12 cellular contexts compared by ENCODE assay signal in the genomic region with DNA sequence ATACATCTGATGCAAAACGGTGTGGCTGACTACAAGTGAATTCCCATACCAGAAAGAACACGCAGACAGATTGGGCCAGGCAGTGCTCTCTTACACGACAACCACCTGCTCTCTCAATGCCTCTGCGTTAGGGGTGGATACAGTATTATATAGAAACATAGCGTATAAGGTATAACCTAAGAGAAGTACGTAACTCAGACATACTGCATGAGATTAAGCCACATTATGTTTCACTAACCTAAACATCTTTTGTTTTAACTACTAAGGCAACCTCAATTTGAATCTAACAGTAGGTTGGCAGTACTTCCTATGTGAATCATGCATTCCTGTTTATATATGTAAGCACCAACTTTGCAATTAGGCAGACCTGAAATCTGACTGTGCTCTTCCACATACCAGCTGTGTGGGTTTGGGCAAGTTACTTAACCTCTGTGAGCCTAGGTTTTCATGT. TPM values are rescaled to one million over a fixed set of nuclear protein-coding genes. Genes with fewer than 3 reads are reported as not detected.
A peak's percentile ranks its signal among the peaks of the same experiment; 100 is the strongest.
DNase-seq lines count a peak whose midpoint lies in the region; ATAC-seq and TF ChIP-seq lines count a peak whose summit lies in the region.
"Had no signal": no experiment of that assay in that cellular context is flagged by ENCODE, and none has a peak within 500 bp of the region (broad histone marks: within the 10 kb centered on the region; RNA-seq: fewer than 3 reads in every experiment).

No MANE protein-coding gene starts in this region.

- TF ChIP-seq POLR2A in GM18505 (IDR thresholded peaks at IDR 0.05; ENCODE audit: borderline replicate concordance, extremely low read depth, insufficient read depth, insufficient read length): no peak

- no peak for TF ChIP-seq CTCF in Loucy (conservative IDR thresholded peaks at IDR 0.05; ENCODE audit: low read length)

- peak overlapping the region; percentile 48 for H3K4me3 ChIP-seq in Loucy (ENCODE audit: low read length, poor library complexity, severe bottlenecking)
- H3K4me3 ChIP-seq: heart right ventricle, right atrium auricular region, uterus had no signal

- no peaks in the 10 kb centered on the region for H3K36me3 ChIP-seq in Loucy (ENCODE audit: insufficient read depth, low read length)
- H3K36me3 ChIP-seq: heart right ventricle, right atrium auricular region, uterus had no signal

- POLR2A ChIA-PET in activated naive CD8-positive, alpha-beta T cell treated with anti-CD3 and anti-CD28 coated beads, Interleukin-2, amount 10 ng/mL, durations not matched to agents 7 days and 5 days (lab: Charles Lee): interaction anchor here (1.3 to 1.4 kb wide), 2 partner anchors 41 to 58 kb away, joined by 4 read pairs; a partner anchor contains a TSS
- POLR2A ChIA-PET in naive thymus-derived CD8-positive, alpha-beta T cell (lab: Charles Lee): interaction anchor here (0.7 to 1.4 kb wide), 2 partner anchors 19 to 41 kb away, joined by 3 read pairs; no protein-coding TSS in a partner anchor

- no peak for DNase-seq in activated naive CD8-positive, alpha-beta T cell treated with anti-CD3 and anti-CD28 coated beads, Interleukin-2, amount 10 ng/mL, durations not matched to agents 7 days and 5 days
- peak in 4 of 10 donors; percentile 30 to 68 (median 63) for DNase-seq in naive thymus-derived CD8-positive, alpha-beta T cell
- DNase-seq in NCI-H1417 treated with DMSO at 0.1 percent for 48 hours (lab: John Stamatoyannopoulos, UW): no peak
- DNase-seq: heart right ventricle, KBM-7, uterus had no signal

- H3K4me1 ChIP-seq in Loucy (ENCODE audit: insufficient read depth, low read length, poor library complexity, severe bottlenecking): peaks cover 47% of the 10 kb centered on the region
- H3K4me1 ChIP-seq: right atrium auricular region, uterus had no signal

- ATAC-seq in GM18861 (IDR thresholded peaks at IDR 0.05; ENCODE audit: unreplicated experiment): peak; percentile 42
- ATAC-seq in activated naive CD8-positive, alpha-beta T cell treated with anti-CD3 and anti-CD28 coated beads, Interleukin-2, amount 10 ng/mL, durations not matched to agents 7 days and 5 days (ENCODE audit: low read depth): peak; percentile 87
- ATAC-seq in naive thymus-derived CD8-positive, alpha-beta T cell: peak; percentile 91 to 93
- no peak for ATAC-seq in HG03095 (IDR thresholded peaks at IDR 0.05; ENCODE audit: unreplicated experiment)
- no peak for ATAC-seq in GM18505 (IDR thresholded peaks at IDR 0.05; ENCODE audit: unreplicated experiment)
- no peak for ATAC-seq in HG02981 (IDR thresholded peaks at IDR 0.05; ENCODE audit: unreplicated experiment)
- ATAC-seq: heart right ventricle had no signal

- peaks cover 29% of the 10 kb centered on the region for H3K4me1 Mint-ChIP-seq in activated naive CD8-positive, alpha-beta T cell treated with anti-CD3 and anti-CD28 coated beads, Interleukin-2, amount 10 ng/mL, durations not matched to agents 7 days and 5 days
- peaks cover 11 to 73% (median 57%) of the 10 kb centered on the region in 4 donors for H3K4me1 Mint-ChIP-seq in naive thymus-derived CD8-positive, alpha-beta T cell

- no peaks in the 10 kb centered on the region for H3K27me3 Mint-ChIP-seq in activated naive CD8-positive, alpha-beta T cell treated with anti-CD3 and anti-CD28 coated beads, Interleukin-2, amount 10 ng/mL, durations not matched to agents 7 days and 5 days
- H3K27me3 Mint-ChIP-seq in naive thymus-derived CD8-positive, alpha-beta T cell: peaks cover 0 to 7% (median 0%) of the 10 kb centered on the region in 5 donors

- H3K79me2 ChIP-seq in Loucy (ENCODE audit: insufficient read depth, low read length): no peaks in the 10 kb centered on the region

- peaks cover 8% of the 10 kb centered on the region; the same call in 1 of the 2 replicates for H3F3A ChIP-seq in Loucy (ENCODE audit: low read depth)

- H3K9me3 ChIP-seq in Loucy (ENCODE audit: insufficient read depth, low read depth, low read length): no peaks in the 10 kb centered on the region
- H3K9me3 ChIP-seq: heart right ventricle, right atrium auricular region, uterus had no signal

- peaks cover 37% of the 10 kb centered on the region for H3K36me3 Mint-ChIP-seq in activated naive CD8-positive, alpha-beta T cell treated with anti-CD3 and anti-CD28 coated beads, Interleukin-2, amount 10 ng/mL, durations not matched to agents 7 days and 5 days
- no peaks in the 10 kb centered on the region for H3K36me3 Mint-ChIP-seq in naive thymus-derived CD8-positive, alpha-beta T cell

- no peaks in the 10 kb centered on the region for H4K20me1 ChIP-seq in Loucy (ENCODE audit: insufficient read depth, low read length, poor library complexity, severe bottlenecking)

- no peaks in the 10 kb centered on the region for H3K9me2 ChIP-seq in Loucy (replicated peaks; ENCODE audit: low read depth, low read length)

- no peaks in the 10 kb centered on the region for H3K27me3 ChIP-seq in Loucy (ENCODE audit: insufficient read depth, low read length, poor library complexity, severe bottlenecking)
- H3K27me3 ChIP-seq: right atrium auricular region, uterus had no signal

- H3K4me3 Mint-ChIP-seq in activated naive CD8-positive, alpha-beta T cell treated with anti-CD3 and anti-CD28 coated beads, Interleukin-2, amount 10 ng/mL, durations not matched to agents 7 days and 5 days: peak overlapping the region; percentile 47
- H3K4me3 Mint-ChIP-seq in naive thymus-derived CD8-positive, alpha-beta T cell: peak overlapping the region in 8 of 10 donors; percentile 17 to 73 (median 66)

- peak overlapping the region; percentile 87 for H3K27ac Mint-ChIP-seq in activated naive CD8-positive, alpha-beta T cell treated with anti-CD3 and anti-CD28 coated beads, Interleukin-2, amount 10 ng/mL, durations not matched to agents 7 days and 5 days
- H3K27ac Mint-ChIP-seq in naive thymus-derived CD8-positive, alpha-beta T cell: peak overlapping the region in 8 of 10 donors; percentile 88 to 99 (median 96)

- peak overlapping the region; percentile 76 for H3K4me2 ChIP-seq in Loucy (ENCODE audit: low read depth, low read length, poor library complexity, severe bottlenecking)

- H3K9ac ChIP-seq in Loucy (ENCODE audit: low read depth, low read length, poor library complexity, severe bottlenecking): peak overlapping the region; percentile 64

- peak overlapping the region; percentile 38 for H2AFZ ChIP-seq in Loucy (ENCODE audit: low read length)

- H3K9me3 Mint-ChIP-seq in activated naive CD8-positive, alpha-beta T cell treated with anti-CD3 and anti-CD28 coated beads, Interleukin-2, amount 10 ng/mL, durations not matched to agents 7 days and 5 days: no peaks in the 10 kb centered on the region
- H3K9me3 Mint-ChIP-seq in naive thymus-derived CD8-positive, alpha-beta T cell: peaks cover 0 to 10% (median 0%) of the 10 kb centered on the region in 9 donors

RNA-seq across cellular contexts. Expression of a gene that starts 58.1 kb away (rescaled TPM):
- 10 to 100 TPM; 27.6 to 32.0 TPM for total RNA-seq in activated naive CD8-positive, alpha-beta T cell treated with anti-CD3 and anti-CD28 coated beads, Interleukin-2, amount 10 ng/mL, durations not matched to agents 7 days and 5 days
- total RNA-seq in naive thymus-derived CD8-positive, alpha-beta T cell: 10 to 100 TPM; 16.1 to 22.1 TPM
- 10 to 100 TPM; 29.1 to 32.6 (median 32.0) TPM for polyA plus RNA-seq in naive thymus-derived CD8-positive, alpha-beta T cell

Comparison
In these comparisons a context has a peak if more than half of its experiments do, and no peak if none do; other contexts are left out.
1. ATAC-seq: peak in GM18861 (single experiment), activated naive CD8-positive, alpha-beta T cell treated with anti-CD3 and anti-CD28 coated beads, Interleukin-2, amount 10 ng/mL, durations not matched to agents 7 days and 5 days (single experiment) and naive thymus-derived CD8-positive, alpha-beta T cell (2 of 2); none in HG03095 (single experiment), GM18505 (single experiment) and HG02981 (single experiment).